In genomic region chr2:60281730-60282129, GRCh38 we compare ENCODE assay signal across 3 cellular contexts.
"Had no signal": no experiment of that assay in that cellular context is flagged by ENCODE, and none has a peak within 500 bp of the region (broad histone marks: within the 10 kb centered on the region; RNA-seq: fewer than 3 reads in every experiment).

No MANE protein-coding gene starts in this region.

- H3K4me3 ChIP-seq: GM12878 had no signal

- ATAC-seq: GM12878 had no signal

- DNase-seq: GDM1, GF-D8 had no signal
